ENCODE assay signal across 1 cellular context in the genomic region with DNA sequence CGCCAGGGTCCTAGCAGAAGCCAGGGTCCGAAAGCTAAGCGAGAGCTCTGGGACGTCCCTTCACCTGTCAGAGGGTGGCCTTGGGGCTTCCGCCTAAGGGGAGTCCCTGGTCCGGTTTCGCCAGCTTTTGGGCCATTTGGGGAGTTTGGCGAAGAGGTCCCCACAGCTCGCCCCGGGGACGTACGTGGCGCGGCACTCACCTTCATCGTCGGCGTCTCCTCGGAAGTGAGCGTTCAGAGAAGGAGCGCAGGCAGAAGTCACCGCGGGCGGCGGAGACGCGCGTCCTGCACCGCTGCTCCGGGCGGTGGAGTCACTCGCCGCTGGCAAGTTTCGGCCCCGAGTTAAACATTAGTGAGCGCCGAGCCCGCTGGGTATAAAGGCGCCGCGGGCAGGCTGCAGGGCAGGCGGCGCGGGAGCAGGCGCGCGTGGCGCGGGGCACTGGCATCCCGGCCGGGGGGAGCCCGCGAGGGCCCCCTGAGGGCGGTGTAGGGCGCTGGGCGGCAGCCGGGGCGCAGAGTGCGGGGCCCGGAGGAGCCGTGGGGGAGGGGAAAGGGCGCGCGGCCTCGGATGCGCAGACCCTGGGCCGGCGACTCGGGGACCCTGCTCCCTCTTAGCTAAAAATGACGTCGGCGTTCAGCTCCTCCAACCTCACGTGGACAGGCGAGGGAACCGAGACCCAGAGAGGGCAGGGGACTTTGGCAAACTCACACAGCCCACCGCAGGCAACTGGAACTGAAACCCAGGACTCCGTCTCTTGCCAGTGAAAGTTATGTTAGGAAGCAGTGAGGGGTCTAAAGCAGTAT.
TF ChIP-seq lines count a peak whose summit lies in the region.

A gene (minus strand): TSS at position 440 of the 803 bp plus-strand sequence. CDS start 234 bp downstream, at position 206.

TF ChIP-seq in GM23338, 12 proteins besides CTCF, POLR2A, EP300 and RAD21 (continued from another document):
- TF ChIP-seq, protein P1, sequence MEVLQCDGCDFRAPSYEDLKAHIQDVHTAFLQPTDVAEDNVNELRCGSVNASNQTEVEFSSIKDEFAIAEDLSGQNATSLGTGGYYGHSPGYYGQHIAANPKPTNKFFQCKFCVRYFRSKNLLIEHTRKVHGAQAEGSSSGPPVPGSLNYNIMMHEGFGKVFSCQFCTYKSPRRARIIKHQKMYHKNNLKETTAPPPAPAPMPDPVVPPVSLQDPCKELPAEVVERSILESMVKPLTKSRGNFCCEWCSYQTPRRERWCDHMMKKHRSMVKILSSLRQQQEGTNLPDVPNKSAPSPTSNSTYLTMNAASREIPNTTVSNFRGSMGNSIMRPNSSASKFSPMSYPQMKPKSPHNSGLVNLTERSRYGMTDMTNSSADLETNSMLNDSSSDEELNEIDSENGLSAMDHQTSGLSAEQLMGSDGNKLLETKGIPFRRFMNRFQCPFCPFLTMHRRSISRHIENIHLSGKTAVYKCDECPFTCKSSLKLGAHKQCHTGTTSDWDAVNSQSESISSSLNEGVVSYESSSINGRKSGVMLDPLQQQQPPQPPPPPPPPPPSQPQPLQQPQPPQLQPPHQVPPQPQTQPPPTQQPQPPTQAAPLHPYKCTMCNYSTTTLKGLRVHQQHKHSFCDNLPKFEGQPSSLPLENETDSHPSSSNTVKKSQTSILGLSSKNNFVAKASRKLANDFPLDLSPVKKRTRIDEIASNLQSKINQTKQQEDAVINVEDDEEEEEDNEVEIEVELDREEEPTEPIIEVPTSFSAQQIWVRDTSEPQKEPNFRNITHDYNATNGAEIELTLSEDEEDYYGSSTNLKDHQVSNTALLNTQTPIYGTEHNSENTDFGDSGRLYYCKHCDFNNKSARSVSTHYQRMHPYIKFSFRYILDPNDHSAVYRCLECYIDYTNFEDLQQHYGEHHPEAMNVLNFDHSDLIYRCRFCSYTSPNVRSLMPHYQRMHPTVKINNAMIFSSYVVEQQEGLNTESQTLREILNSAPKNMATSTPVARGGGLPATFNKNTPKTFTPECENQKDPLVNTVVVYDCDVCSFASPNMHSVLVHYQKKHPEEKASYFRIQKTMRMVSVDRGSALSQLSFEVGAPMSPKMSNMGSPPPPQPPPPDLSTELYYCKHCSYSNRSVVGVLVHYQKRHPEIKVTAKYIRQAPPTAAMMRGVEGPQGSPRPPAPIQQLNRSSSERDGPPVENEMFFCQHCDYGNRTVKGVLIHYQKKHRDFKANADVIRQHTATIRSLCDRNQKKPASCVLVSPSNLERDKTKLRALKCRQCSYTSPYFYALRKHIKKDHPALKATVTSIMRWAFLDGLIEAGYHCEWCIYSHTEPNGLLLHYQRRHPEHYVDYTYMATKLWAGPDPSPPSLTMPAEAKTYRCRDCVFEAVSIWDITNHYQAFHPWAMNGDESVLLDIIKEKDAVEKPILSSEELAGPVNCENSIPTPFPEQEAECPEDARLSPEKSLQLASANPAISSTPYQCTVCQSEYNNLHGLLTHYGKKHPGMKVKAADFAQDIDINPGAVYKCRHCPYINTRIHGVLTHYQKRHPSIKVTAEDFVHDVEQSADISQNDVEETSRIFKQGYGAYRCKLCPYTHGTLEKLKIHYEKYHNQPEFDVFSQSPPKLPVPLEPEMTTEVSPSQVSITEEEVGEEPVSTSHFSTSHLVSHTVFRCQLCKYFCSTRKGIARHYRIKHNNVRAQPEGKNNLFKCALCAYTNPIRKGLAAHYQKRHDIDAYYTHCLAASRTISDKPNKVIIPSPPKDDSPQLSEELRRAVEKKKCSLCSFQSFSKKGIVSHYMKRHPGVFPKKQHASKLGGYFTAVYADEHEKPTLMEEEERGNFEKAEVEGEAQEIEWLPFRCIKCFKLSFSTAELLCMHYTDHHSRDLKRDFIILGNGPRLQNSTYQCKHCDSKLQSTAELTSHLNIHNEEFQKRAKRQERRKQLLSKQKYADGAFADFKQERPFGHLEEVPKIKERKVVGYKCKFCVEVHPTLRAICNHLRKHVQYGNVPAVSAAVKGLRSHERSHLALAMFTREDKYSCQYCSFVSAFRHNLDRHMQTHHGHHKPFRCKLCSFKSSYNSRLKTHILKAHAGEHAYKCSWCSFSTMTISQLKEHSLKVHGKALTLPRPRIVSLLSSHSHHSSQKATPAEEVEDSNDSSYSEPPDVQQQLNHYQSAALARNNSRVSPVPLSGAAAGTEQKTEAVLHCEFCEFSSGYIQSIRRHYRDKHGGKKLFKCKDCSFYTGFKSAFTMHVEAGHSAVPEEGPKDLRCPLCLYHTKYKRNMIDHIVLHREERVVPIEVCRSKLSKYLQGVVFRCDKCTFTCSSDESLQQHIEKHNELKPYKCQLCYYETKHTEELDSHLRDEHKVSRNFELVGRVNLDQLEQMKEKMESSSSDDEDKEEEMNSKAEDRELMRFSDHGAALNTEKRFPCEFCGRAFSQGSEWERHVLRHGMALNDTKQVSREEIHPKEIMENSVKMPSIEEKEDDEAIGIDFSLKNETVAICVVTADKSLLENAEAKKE (CRISPR knock-in tag; IDR thresholded peaks at IDR 0.05) = no peak
- TF ChIP-seq NANOG (IDR thresholded peaks at IDR 0.05; ENCODE audit: borderline replicate concordance) (no peak), STAT1 (IDR thresholded peaks at IDR 0.05; ENCODE audit: unreplicated experiment) (no peak), CREB1 (CRISPR knock-in tag; IDR thresholded peaks at IDR 0.05; ENCODE audit: low read depth) (peak; percentile 53), EZH2phosphoT487 (IDR thresholded peaks at IDR 0.05; ENCODE audit: unreplicated experiment) (no peak)
